Comparison of ENCODE assay signal across 12 cellular contexts in the genomic region with DNA sequence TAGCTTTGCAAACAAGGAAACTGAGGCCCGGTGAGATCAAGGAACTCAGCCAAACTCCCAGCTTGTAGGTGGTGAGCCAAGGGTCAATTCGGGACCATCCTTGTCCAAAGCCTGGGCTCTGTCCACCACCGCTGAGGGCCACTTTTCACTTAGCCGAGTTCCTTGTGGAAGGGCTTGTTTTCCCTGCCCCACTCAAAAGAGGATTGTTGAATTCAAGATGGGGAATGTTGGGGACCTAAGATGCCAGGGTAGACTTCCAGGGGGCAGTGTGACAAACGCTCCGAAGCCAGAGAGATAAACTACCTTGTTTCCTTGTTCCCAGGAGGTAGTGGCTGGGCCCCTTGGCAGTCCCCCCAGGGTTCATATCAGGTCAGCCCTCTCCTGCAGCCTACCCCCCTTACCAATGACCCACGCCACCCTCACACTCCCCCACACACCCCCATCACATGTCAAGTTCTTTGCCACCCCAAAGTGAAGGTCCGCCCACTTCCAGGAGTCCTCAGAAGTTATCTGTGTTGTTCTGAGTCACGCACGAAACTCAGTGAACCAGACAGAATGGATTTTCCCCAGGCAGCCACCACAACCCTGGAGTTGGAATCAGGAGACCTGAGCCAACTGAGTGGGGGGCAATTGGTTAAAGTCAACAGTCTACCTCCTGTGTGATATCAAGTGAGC. TPM values are rescaled to one million over a fixed set of nuclear protein-coding genes. Genes with fewer than 3 reads are reported as not detected.
DNase-seq lines count a peak whose midpoint lies in the region; ATAC-seq, FAIRE-seq and TF ChIP-seq lines count a peak whose summit lies in the region.
"Had no signal": no experiment of that assay in that cellular context is flagged by ENCODE, and none has a peak within 500 bp of the region (broad histone marks: within the 10 kb centered on the region; RNA-seq: fewer than 3 reads in every experiment).

No MANE protein-coding gene starts in this region.

- no peak for TF ChIP-seq RAD21 in HepG2 (CRISPR knock-in tag; IDR thresholded peaks at IDR 0.05)

- BruUV-seq in MCF 10A (replicated peaks; lab: Mats Ljungman, UMichigan) (no TSS peak), HepG2 (replicated peaks; lab: Mats Ljungman, UMichigan) (no TSS peak)

- H3K4me2 ChIP-seq in HepG2 (ENCODE audit: low read depth, low read length), result peak overlapping the region; percentile 80

- TF ChIP-seq EP300 in HepG2 (IDR thresholded peaks at IDR 0.05; ENCODE audit: low read depth in 2 of 2, low read length in 2 of 2) (no peak), HepG2 (CRISPR knock-in tag; IDR thresholded peaks at IDR 0.05; ENCODE audit: borderline replicate concordance) (no peak)

- H3K9me3 Mint-ChIP-seq in MCF 10A (ENCODE audit: unreplicated experiment), result no peaks in the 10 kb centered on the region
- peaks cover 0 to 2% (median 0%) of the 10 kb centered on the region in 5 donors for H3K9me3 Mint-ChIP-seq in CD8-positive, alpha-beta memory T cell

- H3K27me3 ChIP-seq in HepG2 (ENCODE audit: control insufficient read depth in 1 of 2, insufficient read depth in 2 of 2, low read length in 2 of 2), result peaks cover 0 to 10% of the 10 kb centered on the region in 2 experiments; a peak in 1 of 5 replicates
- H3K27me3 ChIP-seq in CD8-positive, alpha-beta memory T cell (ENCODE audit: insufficient read depth, low read length, poor library complexity, severe bottlenecking), result peaks cover 26% of the 10 kb centered on the region

- in situ Hi-C loops in HepG2 (cut with HindIII; ENCODE audit: extremely low pct_ligation_motif_present, low pct_unique_long_range_greater_than_20kb), result no loop called here

- no peaks in the 10 kb centered on the region for H3K36me3 Mint-ChIP-seq in MCF 10A (ENCODE audit: insufficient read depth, unreplicated experiment)
- H3K36me3 Mint-ChIP-seq in CD8-positive, alpha-beta memory T cell, result no peaks in the 10 kb centered on the region

- H3K4me1 ChIP-seq in HepG2 (ENCODE audit: insufficient read depth, low read length), result peaks cover 37% of the 10 kb centered on the region
- H3K4me1 ChIP-seq in CD8-positive, alpha-beta memory T cell (ENCODE audit: insufficient read depth, low read length), result no peaks in the 10 kb centered on the region

- intact Hi-C loops in MCF 10A (cut with micrococcal nuclease), result no loop called here
- intact Hi-C loops in HepG2 (cut with micrococcal nuclease; ENCODE audit: unreplicated experiment), result no loop called here

- CTCF ChIA-PET in MCF 10A (lab: Yijun Ruan, JAX), result interaction anchor here (0.5 to 3.2 kb wide), 8 partner anchors 8 to 94 kb away, joined by 3 to 26 read pairs (median 5); no protein-coding TSS in a partner anchor
- CTCF ChIA-PET in HepG2 (lab: Yijun Ruan, JAX; ENCODE audit: low intra/inter-chr PET ratio, low total read pairs), result no interaction called here
- CTCF ChIA-PET in CD8-positive, alpha-beta memory T cell (lab: Charles Lee), result no interaction called here

- TF ChIP-seq POLR2A in HepG2 (IDR thresholded peaks at IDR 0.05; ENCODE audit: insufficient read depth in 1 of 2, low read depth in 2 of 2, low read length in 2 of 2), result no peak

- H4K20me1 ChIP-seq in HepG2 (ENCODE audit: insufficient read depth, low read length), result no peaks in the 10 kb centered on the region

- H3K36me3 ChIP-seq in HepG2 (replicated peaks in 1 of 2; ENCODE audit: control insufficient read depth in 1 of 2, insufficient read depth in 2 of 2, low read length in 2 of 2), result no peaks in the 10 kb centered on the region
- H3K36me3 ChIP-seq in CD8-positive, alpha-beta memory T cell (ENCODE audit: insufficient read depth, low read length), result no peaks in the 10 kb centered on the region

- H3K9me3 ChIP-seq in HepG2 (ENCODE audit: low read length), result no peaks in the 10 kb centered on the region
- H3K9me3 ChIP-seq in CD8-positive, alpha-beta memory T cell (ENCODE audit: low read length), result no peaks in the 10 kb centered on the region

- no peaks in the 10 kb centered on the region for H3K79me2 ChIP-seq in HepG2 (ENCODE audit: insufficient read depth, low read length)

- H3K27ac ChIP-seq in HepG2 (ENCODE audit: extremely low read length, insufficient read depth, low read length), result no peak overlapping the region
- peak overlapping the region; percentile 100 for H3K27ac ChIP-seq in temporal lobe (ENCODE audit: low read depth, low read length)
- H3K27ac ChIP-seq in CD8-positive, alpha-beta memory T cell (ENCODE audit: low read depth, low read length), result no peak overlapping the region

- H3K27ac Mint-ChIP-seq in MCF 10A (ENCODE audit: low read depth, unreplicated experiment), result no peak overlapping the region
- no peak overlapping the region for H3K27ac Mint-ChIP-seq in CD8-positive, alpha-beta memory T cell
- H3K27ac Mint-ChIP-seq: dendritic cell treated with granulocyte-macrophage colony-stimulating factor and Interleukin-4, amounts not matched to agents 40 ng/mL and 50 ng/mL, for 4 days had no signal

- POLR2A ChIA-PET in MCF 10A (lab: Yijun Ruan, JAX), result interaction anchor here (0.6 to 2.0 kb wide), 10 partner anchors 12 to 181 kb away, joined by 3 to 13 read pairs (median 3); no protein-coding TSS in a partner anchor
- POLR2A ChIA-PET in HepG2 (lab: Yijun Ruan, JAX), result interaction anchor here (0.8 to 2.4 kb wide), 2 partner anchors 20 to 56 kb away, joined by 4 to 8 read pairs; no protein-coding TSS in a partner anchor
- POLR2A ChIA-PET in CD8-positive, alpha-beta memory T cell (lab: Charles Lee), result no interaction called here

- DNase-seq in HK-2 (ENCODE audit: unreplicated experiment), result peak; percentile 63
- DNase-seq in MCF 10A (ENCODE audit: unreplicated experiment), result peak; percentile 44
- no peak for DNase-seq in HepG2 (ENCODE audit: low spot score)
- no peak for DNase-seq in CD8-positive, alpha-beta memory T cell
- DNase-seq in DMS 273 treated with DMSO at 0.1 percent for 48 hours (lab: John Stamatoyannopoulos, UW), result no peak
- no peak for DNase-seq in effector CD8-positive, alpha-beta T cell (lab: John Stamatoyannopoulos, UW)
- DNase-seq: NCI-H1417 treated with DMSO at 0.1 percent for 48 hours had no signal

- no peak for FAIRE-seq in HepG2 (lab: Jason Lieb, UNC)
- FAIRE-seq: urothelium cell line had no signal

- H3K4me3 Mint-ChIP-seq in MCF 10A (ENCODE audit: unreplicated experiment), result no peak overlapping the region
- no peak overlapping the region for H3K4me3 Mint-ChIP-seq in CD8-positive, alpha-beta memory T cell
- H3K4me3 Mint-ChIP-seq: dendritic cell treated with granulocyte-macrophage colony-stimulating factor and Interleukin-4, amounts not matched to agents 40 ng/mL and 50 ng/mL, for 4 days had no signal

- no peak for ATAC-seq in HepG2
- ATAC-seq in GM21737 (IDR thresholded peaks at IDR 0.05; ENCODE audit: unreplicated experiment), result no peak

- TF ChIP-seq CTCF in MCF 10A (IDR thresholded peaks at IDR 0.05; ENCODE audit: unreplicated experiment) (no peak), HepG2 (CRISPR knock-in tag; IDR thresholded peaks at IDR 0.05) (no peak)

- 58% methylated on average over 10 of the region's 10 CpGs for WGBS in HepG2 (ENCODE audit: low lambda C conversion rate)

- H2AFZ ChIP-seq in HepG2 (ENCODE audit: low read length), result no peak overlapping the region

- no peak overlapping the region for H3K9ac ChIP-seq in HepG2 (ENCODE audit: insufficient read depth, low read depth, low read length)

- H3K27me3 Mint-ChIP-seq in MCF 10A (ENCODE audit: insufficient read depth, unreplicated experiment), result peaks cover 34% of the 10 kb centered on the region
- peaks cover 25 to 74% of the 10 kb centered on the region in 2 donors for H3K27me3 Mint-ChIP-seq in CD8-positive, alpha-beta memory T cell

- peaks cover 29% of the 10 kb centered on the region for H3K4me1 Mint-ChIP-seq in MCF 10A (ENCODE audit: insufficient read depth, unreplicated experiment)
- no peaks in the 10 kb centered on the region for H3K4me1 Mint-ChIP-seq in CD8-positive, alpha-beta memory T cell

- peak overlapping the region in 1 of 3 experiments; percentile 53; a peak in 2 of 6 replicates for H3K4me3 ChIP-seq in HepG2 (replicated peaks in 1 of 3; ENCODE audit: insufficient read depth in 1 of 3, low read depth in 2 of 3, low read length in 3 of 3)
- no peak overlapping the region for H3K4me3 ChIP-seq in CD8-positive, alpha-beta memory T cell (ENCODE audit: low read length)

RNA-seq across cellular contexts. Expression of gene ATOH8, which starts 10.3 kb away (rescaled TPM):
- 0.72 and 1.2 TPM in 2 replicates for total RNA-seq in MCF 10A (2022)
- 0.11 and 0.13 TPM in 2 replicates for total RNA-seq in HepG2 (2016; rRNA removed; fragmentation: Illumina TruSeq; extraction: Trizol)
- 0.10 TPM in 1 of 2 replicates, not detected in the other for total RNA-seq in HepG2 (2016; cell fraction: cytosol; rRNA removed; fragmentation: Illumina TruSeq; extraction: Trizol; ENCODE audit: low read depth)
- total RNA-seq in HepG2 (2016; cell fraction: insoluble cytoplasmic fraction; rRNA removed; fragmentation: Illumina TruSeq; extraction: Trizol), result 0.13 and 0.21 TPM in 2 replicates
- total RNA-seq in HepG2 (2016; cell fraction: membrane; rRNA removed; fragmentation: Illumina TruSeq; extraction: Trizol), result 0.12 and 0.21 TPM in 2 replicates
- 0.34 and 0.38 TPM in 2 replicates for total RNA-seq in HepG2 (2016; cell fraction: nucleus; rRNA removed; fragmentation: Illumina TruSeq; extraction: Trizol)
- 0.22 and 0.61 TPM in 2 replicates for polyA plus RNA-seq in HepG2 (2011; rRNA removed)
- 0.23 and 0.62 TPM in 2 replicates for polyA plus RNA-seq in HepG2 (2011; cell fraction: cytosol; rRNA removed)
- polyA plus RNA-seq in HepG2 (2011; cell fraction: nucleus; rRNA removed), result 0.55 and 0.88 TPM in 2 replicates
- polyA plus RNA-seq in HepG2 (2012), result 0.13 TPM in 1 of 2 replicates, not detected in the other
- polyA plus RNA-seq in HepG2 (2016; cell fraction: cytosol; fragmentation: Illumina TruSeq; extraction: Trizol; ENCODE audit: low read depth), result not detected in 2 replicates
- 0.11 and 0.14 TPM in 2 replicates for polyA plus RNA-seq in HepG2 (2016; cell fraction: insoluble cytoplasmic fraction; fragmentation: Illumina TruSeq; extraction: Trizol; ENCODE audit: low read depth)
- polyA plus RNA-seq in HepG2 (2016; cell fraction: membrane; fragmentation: Illumina TruSeq; extraction: Trizol; ENCODE audit: low read depth), result 0.13 TPM in 1 of 2 replicates, not detected in the other
- polyA plus RNA-seq in HepG2 (2016; cell fraction: nucleus; fragmentation: Illumina TruSeq; extraction: Trizol; ENCODE audit: insufficient read depth, low read depth), result 0.15 and 0.25 TPM in 2 replicates
- polyA minus RNA-seq in HepG2 (2011; rRNA and poly(A)+ RNA removed; ENCODE audit: low replicate concordance), result 1.6 and 10.7 TPM in 2 replicates
- 0.44 TPM in 1 of 2 replicates, not detected in the other for polyA minus RNA-seq in HepG2 (2011; cell fraction: cytosol; rRNA and poly(A)+ RNA removed)
- 0.62 and 1.4 TPM in 2 replicates for polyA minus RNA-seq in HepG2 (2011; cell fraction: nucleus; rRNA and poly(A)+ RNA removed)
- 1.7 TPM for total RNA-seq in temporal lobe
- total RNA-seq in CD8-positive, alpha-beta memory T cell, result not detected
- not detected for polyA plus RNA-seq in CD8-positive, alpha-beta memory T cell

RNA-seq across cellular contexts. Expression of gene GNLY, which starts 49.3 kb away (rescaled TPM):
- total RNA-seq in MCF 10A (2022), result not detected in 2 replicates
- not detected in 2 replicates for total RNA-seq in HepG2 (2016; rRNA removed; fragmentation: Illumina TruSeq; extraction: Trizol)
- total RNA-seq in HepG2 (2016; cell fraction: cytosol; rRNA removed; fragmentation: Illumina TruSeq; extraction: Trizol; ENCODE audit: low read depth), result not detected in 2 replicates
- not detected in 2 replicates for total RNA-seq in HepG2 (2016; cell fraction: insoluble cytoplasmic fraction; rRNA removed; fragmentation: Illumina TruSeq; extraction: Trizol)
- not detected in 2 replicates for total RNA-seq in HepG2 (2016; cell fraction: membrane; rRNA removed; fragmentation: Illumina TruSeq; extraction: Trizol)
- not detected in 2 replicates for total RNA-seq in HepG2 (2016; cell fraction: nucleus; rRNA removed; fragmentation: Illumina TruSeq; extraction: Trizol)
- polyA plus RNA-seq in HepG2 (2011; rRNA removed), result not detected in 2 replicates
- polyA plus RNA-seq in HepG2 (2011; cell fraction: cytosol; rRNA removed), result not detected in 2 replicates
- 0.23 TPM in 1 of 2 replicates, not detected in the other for polyA plus RNA-seq in HepG2 (2011; cell fraction: nucleus; rRNA removed)
- 0.07 and 0.16 TPM in 2 replicates for polyA plus RNA-seq in HepG2 (2012)
- not detected in 2 replicates for polyA plus RNA-seq in HepG2 (2016; cell fraction: cytosol; fragmentation: Illumina TruSeq; extraction: Trizol; ENCODE audit: low read depth)
- not detected in 2 replicates for polyA plus RNA-seq in HepG2 (2016; cell fraction: insoluble cytoplasmic fraction; fragmentation: Illumina TruSeq; extraction: Trizol; ENCODE audit: low read depth)
- polyA plus RNA-seq in HepG2 (2016; cell fraction: membrane; fragmentation: Illumina TruSeq; extraction: Trizol; ENCODE audit: low read depth), result not detected in 2 replicates
- not detected in 2 replicates for polyA plus RNA-seq in HepG2 (2016; cell fraction: nucleus; fragmentation: Illumina TruSeq; extraction: Trizol; ENCODE audit: insufficient read depth, low read depth)
- polyA minus RNA-seq in HepG2 (2011; rRNA and poly(A)+ RNA removed; ENCODE audit: low replicate concordance), result not detected in 2 replicates
- polyA minus RNA-seq in HepG2 (2011; cell fraction: cytosol; rRNA and poly(A)+ RNA removed), result not detected in 2 replicates
- not detected in 2 replicates for polyA minus RNA-seq in HepG2 (2011; cell fraction: nucleus; rRNA and poly(A)+ RNA removed)
- not detected for total RNA-seq in temporal lobe
- total RNA-seq in CD8-positive, alpha-beta memory T cell, result 1 to 10 TPM; 7.7 to 9.0 TPM
- polyA plus RNA-seq in CD8-positive, alpha-beta memory T cell, result 953 TPM
- total RNA-seq: kidney epithelial cell had no signal

Comparison
In these comparisons a context has a peak if more than half of its experiments do, and no peak if none do; other contexts are left out.
1. DNase-seq: peak in HK-2 (single experiment) and MCF 10A (single experiment); none in HepG2 (single experiment), CD8-positive, alpha-beta memory T cell (0 of 5), DMS 273 treated with DMSO at 0.1 percent for 48 hours (single experiment) and effector CD8-positive, alpha-beta T cell (single experiment).